11 cellular contexts compared by ENCODE assay signal in genomic region chr4:94548571-94548970, GRCh38.
DNase-seq lines count a peak whose midpoint lies in the region; ATAC-seq, FAIRE-seq and TF ChIP-seq lines count a peak whose summit lies in the region.
"Had no signal": no experiment of that assay in that cellular context is flagged by ENCODE, and none has a peak within 500 bp of the region (broad histone marks: within the 10 kb centered on the region; RNA-seq: fewer than 3 reads in every experiment).

No MANE protein-coding gene starts in this region.

- H3K9me3 ChIP-seq in GM12878 (replicated peaks; ENCODE audit: control insufficient read depth, insufficient read depth, low read length): no peaks in the 10 kb centered on the region
- no peaks in the 10 kb centered on the region for H3K9me3 ChIP-seq in aorta (ENCODE audit: control insufficient read depth, low read length)

- in situ Hi-C loops in GM12878 (cut with MboI): no loop called here

- no TSS peak for BruUV-seq in GM12878 (replicated peaks; lab: Mats Ljungman, UMichigan)

- RAD21 ChIA-PET in GM12878 (lab: Charles Lee; ENCODE audit: unreplicated experiment): no interaction called here

- WGBS in GM12878 (ENCODE audit: insufficient coverage, insufficient replicate concordance, low lambda C conversion rate, missing lambda C conversion rate): 53% methylated on average over 1 of the region's 1 CpG
- WGBS in aorta, 2 donors: 0 to 3% methylated on average over 1 of the region's 1 CpG

- no peak overlapping the region for H2AFZ ChIP-seq in GM12878 (ENCODE audit: control insufficient read depth, low read depth, low read length)

- H3K79me2 ChIP-seq in GM12878 (ENCODE audit: control insufficient read depth, insufficient read depth, low read length): no peaks in the 10 kb centered on the region

- TF ChIP-seq RAD21 in GM12878 (IDR thresholded peaks at IDR 0.05; ENCODE audit: insufficient read depth, low read depth, low read length): no peak

- peak; percentile 63 for DNase-seq in SKM-1 treated with dmso at 0.1 percent for 144 hours (lab: John Stamatoyannopoulos, UW; ENCODE audit: unreplicated experiment)
- no peak for DNase-seq in SKM-1 (lab: John Stamatoyannopoulos, UW; ENCODE audit: unreplicated experiment)
- no peak for DNase-seq in GM12878 (ENCODE audit: low read depth, low spot score)
- DNase-seq in kidney tubule cell (ENCODE audit: low spot score): peak; percentile 91
- DNase-seq in aorta: no peak
- no peak for DNase-seq in NCI-H2081 (lab: John Stamatoyannopoulos, UW)
- DNase-seq: activated CD4-positive, alpha-beta T cell treated with anti-CD3 and anti-CD28 coated beads, Interleukin-2, amount 50 U/mL, for 1 hour; stimulated activated CD4-positive, alpha-beta T cell treated with anti-CD3 and anti-CD28 coated beads, Interleukin-4, amount 100 ng/mL, for 24 hours had no signal

- intact Hi-C loops in GM12878 (cut with micrococcal nuclease; ENCODE audit: unreplicated experiment): no loop called here
- intact Hi-C loops in aorta (cut with DNase I): no loop called here

- FAIRE-seq in GM12878 (lab: Jason Lieb, UNC): no peak
- FAIRE-seq: A204.1 had no signal

- CTCF ChIA-PET in GM12878 (lab: Yijun Ruan, JAX): no interaction called here

- no peak for TF ChIP-seq EP300 in GM12878 (IDR thresholded peaks at IDR 0.05; ENCODE audit: borderline replicate concordance in 1 of 2, control insufficient read depth in 1 of 2, low read depth in 2 of 2, low read length in 2 of 2)

- TF ChIP-seq CTCF in GM12878 (IDR thresholded peaks at IDR 0.05 in 2 of 3, conservative IDR thresholded peaks at IDR 0.05 in 1 of 3; ENCODE audit: control insufficient read depth in 2 of 3, extremely low read depth in 1 of 3, insufficient read depth in 1 of 3, low read depth in 3 of 3, low read length in 3 of 3): no peak

- H3K36me3 ChIP-seq in GM12878 (ENCODE audit: control insufficient read depth in 2 of 2, insufficient read depth in 2 of 2, low read length in 1 of 2) (no peaks in the 10 kb centered on the region), aorta (ENCODE audit: control insufficient read depth in 1 of 2, insufficient read depth in 2 of 2, low read length in 1 of 2) (no peaks in the 10 kb centered on the region)

- no peaks in the 10 kb centered on the region for H4K20me1 ChIP-seq in GM12878 (ENCODE audit: control insufficient read depth, insufficient read depth)

- H3K27me3 ChIP-seq in GM12878 (replicated peaks in 1 of 2; ENCODE audit: control insufficient read depth in 2 of 2, insufficient read depth in 2 of 2, low read length in 1 of 2) (no peaks in the 10 kb centered on the region), aorta (ENCODE audit: control insufficient read depth in 1 of 2, insufficient read depth in 2 of 2, low read length in 1 of 2) (no peaks in the 10 kb centered on the region)

- H3K27ac ChIP-seq in GM12878 (ENCODE audit: control insufficient read depth, insufficient read depth): no peak overlapping the region
- H3K27ac ChIP-seq in aorta (ENCODE audit: low read depth in 1 of 2, low read length in 2 of 2): peak overlapping the region in 1 of 2 donors; percentile 57

- H3K4me1 ChIP-seq in GM12878 (ENCODE audit: control insufficient read depth, insufficient read depth, low read length) (no peaks in the 10 kb centered on the region), aorta (ENCODE audit: control insufficient read depth in 1 of 2, insufficient read depth in 2 of 2, low read length in 2 of 2) (peaks cover 0 to 15% of the 10 kb centered on the region in 2 donors)

- POLR2A ChIA-PET in GM12878 (lab: Charles Lee): no interaction called here

- H3K4me3 ChIP-seq in GM12878 (no peak overlapping the region), aorta (ENCODE audit: low read length in 2 of 2) (no peak overlapping the region)

- no peak for TF ChIP-seq POLR2A in GM12878 (IDR thresholded peaks at IDR 0.05; ENCODE audit: low read depth, low read length)

- SMC1A ChIA-PET in GM12878 (lab: Charles Lee; ENCODE audit: uncharacterized antibody, unreplicated experiment): no interaction called here

- ATAC-seq in GM12878: peak; percentile 17; the same call in 1 of the 3 replicates
- peak; percentile 71 for ATAC-seq in aorta (ENCODE audit: low FRiP score)
- ATAC-seq in HG02623 (IDR thresholded peaks at IDR 0.05; ENCODE audit: unreplicated experiment): no peak
- ATAC-seq in HG03025 (IDR thresholded peaks at IDR 0.05; ENCODE audit: low FRiP score, unreplicated experiment): no peak

- H3K4me2 ChIP-seq in GM12878 (ENCODE audit: control insufficient read depth, insufficient read depth): no peak overlapping the region

- H3K9ac ChIP-seq in GM12878 (ENCODE audit: control insufficient read depth, insufficient read depth, low read length): no peak overlapping the region

TF ChIP-seq in GM12878, 131 proteins besides CTCF, POLR2A, EP300 and RAD21:
- no peak for TF ChIP-seq TCF3 (IDR thresholded peaks at IDR 0.05; ENCODE audit: borderline replicate concordance, insufficient read depth, low read depth, low read length)
- TF ChIP-seq SMARCA5 (IDR thresholded peaks at IDR 0.05): no peak
- no peak for TF ChIP-seq NKRF (conservative IDR thresholded peaks at IDR 0.05)
- no peak for TF ChIP-seq FOS (IDR thresholded peaks at IDR 0.05; ENCODE audit: borderline replicate concordance, extremely low read depth, insufficient read length)
- TF ChIP-seq CREM (IDR thresholded peaks at IDR 0.05; ENCODE audit: low read depth): no peak
- TF ChIP-seq RBBP5 (conservative IDR thresholded peaks at IDR 0.05): no peak
- no peak for TF ChIP-seq KLF5 (IDR thresholded peaks at IDR 0.05; ENCODE audit: partially characterized antibody)
- no peak for TF ChIP-seq ESRRA (IDR thresholded peaks at IDR 0.05; ENCODE audit: low read length)
- TF ChIP-seq EGR1 (IDR thresholded peaks at IDR 0.05; ENCODE audit: borderline replicate concordance in 1 of 2, low read depth in 2 of 2, low read length in 2 of 2): no peak
- TF ChIP-seq BMI1 (IDR thresholded peaks at IDR 0.05; ENCODE audit: borderline replicate concordance): no peak
- TF ChIP-seq ZNF622 (IDR thresholded peaks at IDR 0.05): no peak
- no peak for TF ChIP-seq MYB (IDR thresholded peaks at IDR 0.05; ENCODE audit: borderline replicate concordance, low read depth, low read length)
TF ChIP-seq in GM12878: peak in this region for 0.

Comparison
In these comparisons a context has a peak if more than half of its experiments do, and no peak if none do; other contexts are left out.
1. DNase-seq: peak in SKM-1 treated with dmso at 0.1 percent for 144 hours (single experiment) and kidney tubule cell (single experiment); none in SKM-1 (single experiment), GM12878 (single experiment), aorta (0 of 2) and NCI-H2081 (0 of 2).
2. ATAC-seq: peak in GM12878 (single experiment) and aorta (single experiment); none in HG02623 (single experiment) and HG03025 (single experiment).